In genomic region chr7:16422100-16422430, GRCh38 we compare ENCODE assay signal across 8 cellular contexts. TPM values are rescaled to one million over a fixed set of nuclear protein-coding genes. Genes with fewer than 3 reads are reported as not detected.
DNase-seq lines count a peak whose midpoint lies in the region; ATAC-seq and TF ChIP-seq lines count a peak whose summit lies in the region.

No MANE protein-coding gene starts in this region.

- POLR2A ChIA-PET in PC-9 (lab: Charles Lee; ENCODE audit: unreplicated experiment): interaction anchor here (0.6 to 2.8 kb wide), 4 partner anchors 76 to 244 kb away, joined by 7 to 39 read pairs (median 14); no protein-coding TSS in a partner anchor

- no peaks in the 10 kb centered on the region; the same call in none of the 2 replicates for H3K79me2 ChIP-seq in PC-9 (ENCODE audit: low read depth)

- no TSS peak for BruUV-seq in PC-9 (replicated peaks; lab: Mats Ljungman, UMichigan)

- H3K4me2 ChIP-seq in PC-9: peak overlapping the region; percentile 90

- H3K36me3 ChIP-seq in PC-9 (ENCODE audit: low read depth) (no peaks in the 10 kb centered on the region), prostate gland (no peaks in the 10 kb centered on the region)

- peak overlapping the region; percentile 68 for H3K4me3 ChIP-seq in PC-9
- no peak overlapping the region for H3K4me3 ChIP-seq in prostate gland

- H3F3A ChIP-seq in PC-9 (ENCODE audit: insufficient read depth, low read depth): peaks cover 39% of the 10 kb centered on the region

- CTCF ChIA-PET in PC-9 (lab: Charles Lee): interaction anchor here (0.6 kb wide), 2 partner anchors 143 to 298 kb away, joined by 4 read pairs; no protein-coding TSS in a partner anchor

- TF ChIP-seq CTCF in PC-9 (conservative IDR thresholded peaks at IDR 0.05): no peak
- no peak for TF ChIP-seq CTCF in prostate gland (IDR thresholded peaks at IDR 0.05)

- H2AFZ ChIP-seq in PC-9: peak overlapping the region; percentile 85

- peak overlapping the region; percentile 89 for H3K27ac ChIP-seq in PC-9
- peak overlapping the region; percentile 89 for H3K27ac ChIP-seq in epithelial cell of prostate
- peak overlapping the region; percentile 94 for H3K27ac ChIP-seq in prostate gland

- DNase-seq in GF-D8 (lab: John Stamatoyannopoulos, UW) (peak; percentile 59), PC-9 (peak in 1 of 2 experiments; percentile 79), epithelial cell of prostate (ENCODE audit: low read depth, low spot score) (no peak), prostate gland (ENCODE audit: low spot score) (no peak), ureter (ENCODE audit: low spot score) (no peak), AG20443 (ENCODE audit: low spot score) (no peak), NCI-H187 (lab: John Stamatoyannopoulos, UW) (no peak)

- intact Hi-C loops in PC-9 (cut with micrococcal nuclease; ENCODE audit: unreplicated experiment): loop anchor here (5.0 kb wide), 2 partner anchors 225 to 495 kb away; partner anchors contain the start of genes ANKMY2 and BZW2
- intact Hi-C loops in prostate gland (cut with DNase I): loop anchor here (5.0 kb wide), 1 partner anchor 225 kb away; the partner anchor contains the start of genes ANKMY2 and BZW2

- H3K9me3 ChIP-seq in PC-9 (ENCODE audit: insufficient read depth, low read depth) (0 out of 2 replicates have a peak, but pooled peaks cover 11% of the 10 kb centered on the region), prostate gland (no peaks in the 10 kb centered on the region)

- no peak for TF ChIP-seq POLR2A in prostate gland (IDR thresholded peaks at IDR 0.05)

- no peak for ATAC-seq in HG02852 (IDR thresholded peaks at IDR 0.05; ENCODE audit: unreplicated experiment)

- WGBS in prostate gland: 44% methylated on average over 1 of the region's 1 CpG

- H3K27me3 ChIP-seq in PC-9 (ENCODE audit: insufficient read depth, low read depth): no peaks in the 10 kb centered on the region
- H3K27me3 ChIP-seq in prostate gland (replicated peaks; ENCODE audit: insufficient read depth): no peaks in the 10 kb centered on the region

- H3K9me2 ChIP-seq in PC-9 (ENCODE audit: insufficient read depth): no peaks in the 10 kb centered on the region

- H3K4me1 ChIP-seq in PC-9 (replicated peaks; ENCODE audit: insufficient read depth) (peaks cover 43% of the 10 kb centered on the region), prostate gland (replicated peaks) (no peaks in the 10 kb centered on the region)

- no peaks in the 10 kb centered on the region for H4K20me1 ChIP-seq in PC-9 (ENCODE audit: insufficient read depth)

RNA-seq across cellular contexts. Expression of gene CRPPA, which starts 0.7 kb away (rescaled TPM):
- total RNA-seq in PC-9 (2021): 8.0 and 9.2 TPM in 2 replicates
- 1 to 10 TPM; 1.6 to 3.7 TPM for total RNA-seq in prostate gland
- 3.6 TPM for total RNA-seq in ureter

RNA-seq across cellular contexts. Expression of gene SOSTDC1, which starts 43.5 kb away (rescaled TPM):
- not detected in 2 replicates for total RNA-seq in PC-9 (2021)
- total RNA-seq in prostate gland: 1 to 10 TPM; 2.3 to 3.0 TPM
- not detected for total RNA-seq in ureter
